In genomic region chr7:45921699-45922519, GRCh38 we compare ENCODE assay signal across 1 cellular context.
TF ChIP-seq lines count a peak whose summit lies in the region.

No MANE protein-coding gene starts in this region.

TF ChIP-seq in K562, 482 proteins besides CTCF, POLR2A, EP300 and RAD21:
- TF ChIP-seq EGR1 (conservative IDR thresholded peaks at IDR 0.05) (0 out of 2 replicates have a peak, but pooled peaks have one; percentile 10), MCM2 (IDR thresholded peaks at IDR 0.05; ENCODE audit: low read depth) (no peak), RBM22 (IDR thresholded peaks at IDR 0.05; ENCODE audit: low read depth, low read length, poor library complexity, severe bottlenecking) (no peak), SMC3 (conservative IDR thresholded peaks at IDR 0.05; ENCODE audit: insufficient read depth, low read depth, low read length) (0 out of 2 replicates have a peak, but pooled peaks have one; percentile 10), TAF15 (IDR thresholded peaks at IDR 0.05; ENCODE audit: low read depth, low read length) (no peak), CREB1 (IDR thresholded peaks at IDR 0.05) (no peak), CREB1 (CRISPR knock-in tag; IDR thresholded peaks at IDR 0.05) (no peak), KDM2B (CRISPR knock-in tag; IDR thresholded peaks at IDR 0.05) (no peak), RUNX1 (IDR thresholded peaks at IDR 0.05; ENCODE audit: low read depth) (no peak), E2F5 (CRISPR knock-in tag; IDR thresholded peaks at IDR 0.05) (no peak), ZNF431 (CRISPR knock-in tag; IDR thresholded peaks at IDR 0.05) (no peak), NFRKB (IDR thresholded peaks at IDR 0.05; ENCODE audit: low read depth) (no peak), KAT8 (IDR thresholded peaks at IDR 0.05; ENCODE audit: low read depth) (no peak)
